11 cellular contexts compared by ENCODE assay signal in the genomic region with DNA sequence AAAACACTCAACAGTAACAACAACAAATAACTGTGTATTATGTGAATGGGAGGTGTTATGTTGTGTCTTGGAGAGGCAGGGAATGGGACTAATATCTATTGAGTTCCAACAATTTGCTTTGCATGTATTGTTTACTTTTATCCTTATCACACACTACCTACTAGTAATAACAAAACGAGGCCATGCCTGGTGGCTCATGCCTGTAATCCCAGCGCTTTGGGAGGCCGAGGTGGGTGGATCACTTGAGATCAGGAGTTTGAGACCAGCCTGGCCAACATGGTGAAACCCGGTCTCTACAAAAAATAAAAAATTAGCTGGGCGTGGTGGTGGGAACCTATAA. TPM values are rescaled to one million over a fixed set of nuclear protein-coding genes. Genes with fewer than 3 reads are reported as not detected.
DNase-seq lines count a peak whose midpoint lies in the region; ATAC-seq, FAIRE-seq and TF ChIP-seq lines count a peak whose summit lies in the region.
"Not testable (repeated sequence)": the region's sequence is repeated elsewhere in the genome, so short reads cannot be mapped to it uniquely, and the experiment has no call there.
"Had no signal": no experiment of that assay in that cellular context is flagged by ENCODE, and none has a peak within 500 bp of the region (broad histone marks: within the 10 kb centered on the region; RNA-seq: fewer than 3 reads in every experiment).

No MANE protein-coding gene starts in this region.

- WGBS in body of pancreas, 2 donors: 52 to 62% methylated on average over 5 of the region's 5 CpGs
- WGBS in testis, 2 donors: 56 to 64% methylated on average over 5 of the region's 5 CpGs

- not testable (repeated sequence) for H3K9ac ChIP-seq in keratinocyte (ENCODE audit: control insufficient read depth, extremely low read depth, insufficient read depth, low read length)

- intact Hi-C loops in PC-9 (cut with micrococcal nuclease; ENCODE audit: unreplicated experiment); body of pancreas (cut with DNase I); testis (cut with DNase I; ENCODE audit: low total_unique reads): not testable (repeated sequence)

- DNase-seq in PC-9 (peak in 1 of 2 experiments; percentile 16), body of pancreas (peak; percentile 13 to 39 (median 18))
- not testable (repeated sequence) for DNase-seq in keratinocyte (ENCODE audit: low read depth, low spot score); testis

- not testable (repeated sequence) for TF ChIP-seq CTCF in PC-9 (conservative IDR thresholded peaks at IDR 0.05); body of pancreas (IDR thresholded peaks at IDR 0.05); keratinocyte (optimal IDR thresholded peaks at IDR 0.05 in 1 of 3, IDR thresholded peaks at IDR 0.05 in 1 of 3, conservative IDR thresholded peaks at IDR 0.05 in 1 of 3; ENCODE audit: extremely low read depth in 1 of 3, insufficient read depth in 2 of 3, low read length in 3 of 3); testis (IDR thresholded peaks at IDR 0.05)

- H3K9me1 ChIP-seq in keratinocyte (ENCODE audit: control insufficient read depth, extremely low read depth, insufficient read depth, low read length): not testable (repeated sequence)

- not testable (repeated sequence) for TF ChIP-seq POLR2A in body of pancreas (IDR thresholded peaks at IDR 0.05); testis (IDR thresholded peaks at IDR 0.05)

- H4K20me1 ChIP-seq in PC-9 (ENCODE audit: insufficient read depth); keratinocyte (ENCODE audit: control insufficient read depth, extremely low read depth, insufficient read depth, low read length): not testable (repeated sequence)

- not testable (repeated sequence) for H3K9me3 ChIP-seq in PC-9 (ENCODE audit: insufficient read depth, low read depth); body of pancreas; keratinocyte (ENCODE audit: control insufficient read depth, low read depth, low read length); testis

- dilution Hi-C loops in keratinocyte (cut with MboI; ENCODE audit: extremely low pct_ligation_motif_present, low sequenced_read_pairs): not testable (repeated sequence)

- not testable (repeated sequence) for H3K36me3 ChIP-seq in ACC112 (ENCODE audit: insufficient read depth, low read length); PC-9 (ENCODE audit: low read depth); body of pancreas (replicated peaks in 1 of 2; ENCODE audit: insufficient read depth in 1 of 2, low read depth in 2 of 2); keratinocyte (ENCODE audit: control insufficient read depth in 2 of 2, extremely low read depth in 1 of 2, insufficient read depth in 2 of 2, low read length in 2 of 2); testis (ENCODE audit: low read depth, missing control alignments)

- FAIRE-seq in keratinocyte (lab: Jason Lieb, UNC): not testable (repeated sequence)

- H3K27ac ChIP-seq in ACC112 (ENCODE audit: low read depth, low read length) (peak overlapping the region; percentile 95), PC-9 (peak overlapping the region; percentile 28; the same call in 1 of the 2 replicates), body of pancreas (peak overlapping the region in 3 of 4 donors; percentile 25 to 74 (median 71)), keratinocyte (ENCODE audit: control insufficient read depth, insufficient read depth, low read length) (peak overlapping the region; percentile 33), testis (peak overlapping the region; percentile 69 to 83)

- BruUV-seq in PC-9 (replicated peaks; lab: Mats Ljungman, UMichigan): not testable (repeated sequence)

- H3K27me3 ChIP-seq in ACC112 (ENCODE audit: insufficient read depth, low read length); PC-9 (ENCODE audit: insufficient read depth, low read depth); body of pancreas; keratinocyte (ENCODE audit: control insufficient read depth, extremely low read depth, insufficient read depth, low read length); testis: not testable (repeated sequence)

- H3K79me2 ChIP-seq in ACC112 (ENCODE audit: control insufficient read depth, insufficient read depth, low read length, unreplicated experiment); PC-9 (ENCODE audit: low read depth); keratinocyte (ENCODE audit: control insufficient read depth, insufficient read depth, low read length): not testable (repeated sequence)

- POLR2A ChIA-PET in PC-9 (lab: Charles Lee; ENCODE audit: unreplicated experiment): interaction anchor here (0.8 kb wide), 1 partner anchor 13 kb away, joined by 8 read pairs; no protein-coding TSS in a partner anchor

- H2AFZ ChIP-seq in ACC112 (ENCODE audit: low read length, unreplicated experiment); PC-9; keratinocyte (ENCODE audit: control insufficient read depth, low read length): not testable (repeated sequence)

- ATAC-seq in GM19023 (IDR thresholded peaks at IDR 0.05; ENCODE audit: unreplicated experiment) (peak; percentile 21), GM21619 (IDR thresholded peaks at IDR 0.05; ENCODE audit: unreplicated experiment) (peak; percentile 8), HG02885 (IDR thresholded peaks at IDR 0.05; ENCODE audit: poor library complexity, unreplicated experiment) (peak; percentile 11), body of pancreas (peak; percentile 79)

- peaks cover 54% of the 10 kb centered on the region for H3K4me1 ChIP-seq in ACC112 (ENCODE audit: control insufficient read depth, insufficient read depth, low read length, unreplicated experiment)
- H3K4me1 ChIP-seq in PC-9 (replicated peaks; ENCODE audit: insufficient read depth): peaks cover 18% of the 10 kb centered on the region
- peaks cover 18% of the 10 kb centered on the region for H3K4me1 ChIP-seq in body of pancreas
- peaks cover 18% of the 10 kb centered on the region for H3K4me1 ChIP-seq in keratinocyte (ENCODE audit: control insufficient read depth, extremely low read depth, insufficient read depth, low read length)
- H3K4me1 ChIP-seq in testis: peaks cover 46% of the 10 kb centered on the region

- H3F3A ChIP-seq in PC-9 (ENCODE audit: insufficient read depth, low read depth): peaks cover 24% of the 10 kb centered on the region

- CTCF ChIA-PET in PC-9 (lab: Charles Lee): not testable (repeated sequence)

- H3K9me2 ChIP-seq in PC-9 (ENCODE audit: insufficient read depth): not testable (repeated sequence)

- H3K4me2 ChIP-seq in PC-9 (peak overlapping the region; percentile 30), keratinocyte (ENCODE audit: control insufficient read depth, extremely low read depth, insufficient read depth, low read depth, low read length) (peak overlapping the region; percentile 40)

- peak overlapping the region; percentile 17; the same call in 1 of the 2 replicates for H3K4me3 ChIP-seq in ACC112 (ENCODE audit: low read depth, low read length)
- H3K4me3 ChIP-seq in PC-9; body of pancreas; keratinocyte (ENCODE audit: control insufficient read depth in 2 of 3, extremely low read depth in 1 of 3, insufficient read depth in 2 of 3, low read depth in 1 of 3, low read length in 3 of 3); testis: not testable (repeated sequence)

RNA-seq across cellular contexts. Expression of a gene that starts 35.5 kb away (rescaled TPM):
- total RNA-seq in PC-9 (2021) (15.9 and 19.5 TPM in 2 replicates), body of pancreas (1 to 10 TPM; 5.7 to 7.9 TPM), testis (10 to 100 TPM; 12.0 to 14.6 TPM)
- polyA plus RNA-seq in keratinocyte (11.8 to 13.5 TPM (median 13.1 TPM) in 3 replicates), testis (ENCODE audit: insufficient read depth, low read depth, low replicate concordance) (7.1 TPM)
- 14.2 TPM for polyA plus RNA-seq in keratinocyte (2011; ENCODE audit: low read depth)
- polyA plus RNA-seq in keratinocyte (2011; cell fraction: cytosol; rRNA removed): 11.7 and 13.0 TPM in 2 replicates
- 13.7 and 14.7 TPM in 2 replicates for polyA plus RNA-seq in keratinocyte (2011; cell fraction: nucleus; rRNA removed)
- polyA plus RNA-seq in keratinocyte (2012; ENCODE audit: low replicate concordance): 10.1 and 11.0 TPM in 2 replicates
- polyA minus RNA-seq in keratinocyte: 14.4 to 31.0 TPM (median 22.1 TPM) in 3 replicates
- polyA minus RNA-seq in keratinocyte (2011; cell fraction: cytosol; rRNA and poly(A)+ RNA removed): 35.9 TPM
- 11.8 and 21.3 TPM in 2 replicates for polyA minus RNA-seq in keratinocyte (2011; cell fraction: nucleus; rRNA and poly(A)+ RNA removed)
- total RNA-seq: activated CD8-positive, alpha-beta memory T cell treated with anti-CD3 and anti-CD28 coated beads, Interleukin-2, amount 10 ng/mL, durations not matched to agents 7 days and 5 days; activated T-cell treated with anti-CD3 and anti-CD28 coated beads, Interleukin-2, amount 50 U/mL, for 72 hours; CD8-positive, alpha-beta T cell had no signal

Comparison
In these comparisons a context has a peak if more than half of its experiments do, and no peak if none do; other contexts are left out.
1. H3K27ac ChIP-seq: peak in every context shown above with its lines; median percentile 95 in ACC112; 76 in testis; 71 in body of pancreas; 33 in keratinocyte; 28 in PC-9.
2. ATAC-seq: peak in every context shown above with its lines; median percentile 79 in body of pancreas; 21 in GM19023; 11 in HG02885; 8 in GM21619.